Comparison of ENCODE assay signal across 10 cellular contexts in genomic region chr11:130897262-130898182, GRCh38. TPM values are rescaled to one million over a fixed set of nuclear protein-coding genes. Genes with fewer than 3 reads are reported as not detected.
DNase-seq lines count a peak whose midpoint lies in the region; ATAC-seq and TF ChIP-seq lines count a peak whose summit lies in the region.
"Had no signal": no experiment of that assay in that cellular context is flagged by ENCODE, and none has a peak within 500 bp of the region (broad histone marks: within the 10 kb centered on the region; RNA-seq: fewer than 3 reads in every experiment).

No MANE protein-coding gene starts in this region.

- peak overlapping the region; percentile 9 to 10 for H3K4me3 ChIP-seq in vagina

- TF ChIP-seq CTCF in vagina (IDR thresholded peaks at IDR 0.05): no peak

- H3K27ac Mint-ChIP-seq in activated T-cell treated with anti-CD3 and anti-CD28 coated beads, Interleukin-2, amount 50 U/mL, for 24 hours: peak overlapping the region; percentile 34

- H3K9me3 Mint-ChIP-seq in activated T-cell treated with anti-CD3 and anti-CD28 coated beads, Interleukin-2, amount 50 U/mL, for 24 hours: no peaks in the 10 kb centered on the region

- peaks cover 8% of the 10 kb centered on the region for H3K4me1 Mint-ChIP-seq in activated T-cell treated with anti-CD3 and anti-CD28 coated beads, Interleukin-2, amount 50 U/mL, for 24 hours (ENCODE audit: low read depth)

- H3K9me3 ChIP-seq in vagina: no peaks in the 10 kb centered on the region

- peak; percentile 76 for ATAC-seq in esophagus mucosa

- H3K4me3 Mint-ChIP-seq in activated T-cell treated with anti-CD3 and anti-CD28 coated beads, Interleukin-2, amount 50 U/mL, for 24 hours: no peak overlapping the region

- H3K36me3 Mint-ChIP-seq in activated T-cell treated with anti-CD3 and anti-CD28 coated beads, Interleukin-2, amount 50 U/mL, for 24 hours (ENCODE audit: low read depth): peaks cover 99% of the 10 kb centered on the region

- H3K36me3 ChIP-seq in vagina: peaks cover 0 to 51% of the 10 kb centered on the region in 2 donors

- H3K27me3 Mint-ChIP-seq in activated T-cell treated with anti-CD3 and anti-CD28 coated beads, Interleukin-2, amount 50 U/mL, for 24 hours: no peaks in the 10 kb centered on the region

- intact Hi-C loops in vagina (cut with DNase I): no loop called here

- TF ChIP-seq POLR2A in vagina (IDR thresholded peaks at IDR 0.05): no peak

- no peak for DNase-seq in activated T-cell treated with anti-CD3 and anti-CD28 coated beads, Interleukin-2, amount 50 U/mL, for 24 hours
- no peak for DNase-seq in activated T-cell treated with anti-CD3 and anti-CD28 coated beads, Interleukin-2, amount 50 U/mL, for 48 hours
- DNase-seq in myocyte (ENCODE audit: low read depth): peak; percentile 83
- peak in 1 of 2 donors; percentile 96 for DNase-seq in vagina (ENCODE audit: extremely low spot score in 2 of 2)
- no peak for DNase-seq in HK-2 (ENCODE audit: unreplicated experiment)
- no peak for DNase-seq in activated CD8-positive, alpha-beta memory T cell treated with anti-CD3 and anti-CD28 coated beads, Interleukin-2, amount 50 U/mL, for 48 hours
- no peak for DNase-seq in activated CD4-positive, CD25-positive, alpha-beta regulatory T cell treated with anti-CD3 and anti-CD28 coated beads, Interleukin-2, amount 50 U/mL, for 72 hours
- DNase-seq: AML-193, T-helper 9 cell had no signal

- H3K27ac ChIP-seq in vagina: peak overlapping the region; percentile 85

- H3K4me1 ChIP-seq in vagina: peaks cover 28% of the 10 kb centered on the region

- H3K27me3 ChIP-seq in vagina: no peaks in the 10 kb centered on the region

RNA-seq across cellular contexts. Expression of gene SNX19, which starts 18.8 kb away (rescaled TPM):
- 27.2 TPM for total RNA-seq in esophagus mucosa
- total RNA-seq in myocyte: 134 and 143 TPM in 2 replicates
- 53.9 TPM for polyA plus RNA-seq in myocyte (2012)
- 67.5 TPM for total RNA-seq in vagina
